In the genomic region with DNA sequence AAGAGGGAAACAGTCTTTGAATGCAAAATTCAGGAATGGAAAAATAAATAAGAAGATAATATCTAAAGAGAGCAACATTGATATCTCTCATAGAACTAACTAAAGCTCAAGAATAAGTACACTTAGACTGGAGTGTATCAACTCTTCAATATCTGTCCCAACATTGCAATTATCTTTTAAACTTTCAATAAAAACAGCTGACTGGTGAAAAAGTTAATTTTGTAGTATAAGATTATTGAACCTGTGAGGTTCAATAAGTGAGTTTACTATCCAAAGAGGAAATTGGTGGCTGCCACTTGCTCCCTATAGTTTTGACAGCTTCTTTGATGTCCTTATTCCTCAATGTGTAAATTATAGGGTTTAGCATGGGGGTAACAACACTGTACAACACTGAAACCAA, we compare ENCODE assay signal across 34 cellular contexts. TPM values are rescaled to one million over a fixed set of nuclear protein-coding genes. Genes with fewer than 3 reads are reported as not detected.
"Had no signal": no experiment of that assay in that cellular context is flagged by ENCODE, and none has a peak within 500 bp of the region (broad histone marks: within the 10 kb centered on the region; RNA-seq: fewer than 3 reads in every experiment).

No MANE protein-coding gene starts in this region.

- ATAC-seq: activated CD4-positive, alpha-beta T cell treated with anti-CD3 and anti-CD28 coated beads for 36 hours; activated CD8-positive, alpha-beta memory T cell treated with anti-CD3 and anti-CD28 coated beads, Interleukin-2, amount 10 ng/mL, durations not matched to agents 7 days and 5 days; activated CD8-positive, alpha-beta T cell treated with anti-CD3 and anti-CD28 coated beads, Interleukin-2, amount 10 ng/mL, durations not matched to agents 7 days and 5 days; activated naive CD8-positive, alpha-beta T cell treated with anti-CD3 and anti-CD28 coated beads, Interleukin-2, amount 50 U/mL, for 24 hours had no signal

- H3K4me3 ChIP-seq: ascending aorta, cardiac muscle cell had no signal

- H3K36me3 ChIP-seq: ascending aorta, cardiac muscle cell had no signal

- H3K27ac ChIP-seq: ascending aorta, cardiac muscle cell, VCaP had no signal

- H3K27me3 ChIP-seq: ascending aorta, cardiac muscle cell had no signal

- FAIRE-seq: bronchial epithelial cell, TTC549 had no signal

- DNase-seq: activated B cell treated with CpG ODN at 0.5 μM for 24 hours; activated CD4-positive, alpha-beta memory T cell treated with anti-CD3 and anti-CD28 coated beads, Interleukin-2, amount 10 ng/mL, durations not matched to agents 7 days and 5 days; activated CD4-positive, alpha-beta T cell treated with anti-CD3 and anti-CD28 coated beads for 1 hour; activated CD4-positive, alpha-beta T cell treated with anti-CD3 and anti-CD28 coated beads for 36 hours; activated CD4-positive, alpha-beta T cell treated with anti-CD3 and anti-CD28 coated beads for 48 hours; activated CD4-positive, alpha-beta T cell treated with anti-CD3 and anti-CD28 coated beads, Interleukin-2, amount 10 ng/mL, durations not matched to agents 7 days and 5 days; activated CD4-positive, alpha-beta T cell treated with anti-CD3 and anti-CD28 coated beads, Interleukin-2, amount 50 U/mL, for 48 hours; activated CD8-positive, alpha-beta memory T cell treated with anti-CD3 and anti-CD28 coated beads for 24 hours; activated CD8-positive, alpha-beta memory T cell treated with anti-CD3 and anti-CD28 coated beads, Interleukin-2, amount 10 ng/mL, durations not matched to agents 7 days and 5 days; activated CD8-positive, alpha-beta memory T cell treated with anti-CD3 and anti-CD28 coated beads, Interleukin-2, amount 50 U/mL, for 48 hours; activated CD8-positive, alpha-beta T cell treated with anti-CD3 and anti-CD28 coated beads, Interleukin-2, amount 10 ng/mL, durations not matched to agents 7 days and 5 days; activated effector memory CD4-positive, alpha-beta T cell treated with Interleukin-2 at 50 U/mL for 16 hours; activated gamma-delta T cell; activated naive CD4-positive, alpha-beta T cell treated with anti-CD3 and anti-CD28 coated beads, Interleukin-2, amount 10 ng/mL, durations not matched to agents 7 days and 5 days; activated naive CD4-positive, alpha-beta T cell treated with Interleukin-2 at 50 U/mL for 16 hours; activated naive CD8-positive, alpha-beta T cell treated with anti-CD3 and anti-CD28 coated beads, Interleukin-2, amount 10 ng/mL, durations not matched to agents 7 days and 5 days; activated naive CD8-positive, alpha-beta T cell treated with anti-CD3 and anti-CD28 coated beads, Interleukin-2, amount 50 U/mL, for 24 hours; activated T-cell treated with anti-CD3 and anti-CD28 coated beads, Interleukin-2, amount 50 U/mL, for 24 hours; activated T-cell treated with anti-CD3 and anti-CD28 coated beads, Interleukin-2, amount 50 U/mL, for 48 hours; amygdala; anterior cingulate cortex; caudate nucleus; cerebellar nuclear complex; T-helper 1 cell; T-helper 2 cell; T-helper 9 cell had no signal

- H3K4me1 ChIP-seq: ascending aorta had no signal

RNA-seq across cellular contexts. Expression of a gene that starts 13.7 kb away (rescaled TPM):
- total RNA-seq: activated B cell treated with CpG ODN at 0.5 μM for 24 hours; activated CD4-positive, alpha-beta memory T cell treated with anti-CD3 and anti-CD28 coated beads, Interleukin-2, amount 10 ng/mL, durations not matched to agents 7 days and 5 days; activated CD4-positive, alpha-beta T cell treated with anti-CD3 and anti-CD28 coated beads for 36 hours; activated CD4-positive, alpha-beta T cell treated with anti-CD3 and anti-CD28 coated beads, Interleukin-2, amount 10 ng/mL, durations not matched to agents 7 days and 5 days; activated CD8-positive, alpha-beta memory T cell treated with anti-CD3 and anti-CD28 coated beads, Interleukin-2, amount 10 ng/mL, durations not matched to agents 7 days and 5 days; activated CD8-positive, alpha-beta T cell treated with anti-CD3 and anti-CD28 coated beads, Interleukin-2, amount 10 ng/mL, durations not matched to agents 7 days and 5 days; activated naive CD8-positive, alpha-beta T cell treated with anti-CD3 and anti-CD28 coated beads, Interleukin-2, amount 10 ng/mL, durations not matched to agents 7 days and 5 days; activated T-helper 2 cell treated with anti-CD3 and anti-CD28 coated beads, Interferon-gamma antibody, Interleukin-2, Interleukin-4, amounts not matched to agents 10 μg/mL and 5 μg/mL and 100 μg/mL, durations not matched to agents 14 hours and 24 hours and 36 hours; ascending aorta; bronchial epithelial cell; cardiac muscle cell; chondrocyte had no signal
- polyA plus RNA-seq: adipose tissue, cardiac muscle cell had no signal

RNA-seq across cellular contexts. Expression of a gene that starts 20.1 kb away (rescaled TPM):
- total RNA-seq: activated B cell treated with CpG ODN at 0.5 μM for 24 hours; activated CD4-positive, alpha-beta memory T cell treated with anti-CD3 and anti-CD28 coated beads, Interleukin-2, amount 10 ng/mL, durations not matched to agents 7 days and 5 days; activated CD4-positive, alpha-beta T cell treated with anti-CD3 and anti-CD28 coated beads for 36 hours; activated CD4-positive, alpha-beta T cell treated with anti-CD3 and anti-CD28 coated beads, Interleukin-2, amount 10 ng/mL, durations not matched to agents 7 days and 5 days; activated CD8-positive, alpha-beta memory T cell treated with anti-CD3 and anti-CD28 coated beads, Interleukin-2, amount 10 ng/mL, durations not matched to agents 7 days and 5 days; activated CD8-positive, alpha-beta T cell treated with anti-CD3 and anti-CD28 coated beads, Interleukin-2, amount 10 ng/mL, durations not matched to agents 7 days and 5 days; activated naive CD8-positive, alpha-beta T cell treated with anti-CD3 and anti-CD28 coated beads, Interleukin-2, amount 10 ng/mL, durations not matched to agents 7 days and 5 days; activated T-helper 2 cell treated with anti-CD3 and anti-CD28 coated beads, Interferon-gamma antibody, Interleukin-2, Interleukin-4, amounts not matched to agents 10 μg/mL and 5 μg/mL and 100 μg/mL, durations not matched to agents 14 hours and 24 hours and 36 hours; ascending aorta; bronchial epithelial cell; cardiac muscle cell; chondrocyte had no signal
- polyA plus RNA-seq: adipose tissue, cardiac muscle cell had no signal

RNA-seq across cellular contexts. Expression of a gene that starts 40.5 kb away (rescaled TPM):
- total RNA-seq: activated B cell treated with CpG ODN at 0.5 μM for 24 hours; activated CD4-positive, alpha-beta memory T cell treated with anti-CD3 and anti-CD28 coated beads, Interleukin-2, amount 10 ng/mL, durations not matched to agents 7 days and 5 days; activated CD4-positive, alpha-beta T cell treated with anti-CD3 and anti-CD28 coated beads for 36 hours; activated CD4-positive, alpha-beta T cell treated with anti-CD3 and anti-CD28 coated beads, Interleukin-2, amount 10 ng/mL, durations not matched to agents 7 days and 5 days; activated CD8-positive, alpha-beta memory T cell treated with anti-CD3 and anti-CD28 coated beads, Interleukin-2, amount 10 ng/mL, durations not matched to agents 7 days and 5 days; activated CD8-positive, alpha-beta T cell treated with anti-CD3 and anti-CD28 coated beads, Interleukin-2, amount 10 ng/mL, durations not matched to agents 7 days and 5 days; activated naive CD8-positive, alpha-beta T cell treated with anti-CD3 and anti-CD28 coated beads, Interleukin-2, amount 10 ng/mL, durations not matched to agents 7 days and 5 days; activated T-helper 2 cell treated with anti-CD3 and anti-CD28 coated beads, Interferon-gamma antibody, Interleukin-2, Interleukin-4, amounts not matched to agents 10 μg/mL and 5 μg/mL and 100 μg/mL, durations not matched to agents 14 hours and 24 hours and 36 hours; ascending aorta; bronchial epithelial cell; cardiac muscle cell; chondrocyte had no signal
- polyA plus RNA-seq: adipose tissue, cardiac muscle cell had no signal

RNA-seq across cellular contexts. Expression of a gene that starts 53.5 kb away (rescaled TPM):
- total RNA-seq: activated B cell treated with CpG ODN at 0.5 μM for 24 hours; activated CD4-positive, alpha-beta memory T cell treated with anti-CD3 and anti-CD28 coated beads, Interleukin-2, amount 10 ng/mL, durations not matched to agents 7 days and 5 days; activated CD4-positive, alpha-beta T cell treated with anti-CD3 and anti-CD28 coated beads for 36 hours; activated CD4-positive, alpha-beta T cell treated with anti-CD3 and anti-CD28 coated beads, Interleukin-2, amount 10 ng/mL, durations not matched to agents 7 days and 5 days; activated CD8-positive, alpha-beta memory T cell treated with anti-CD3 and anti-CD28 coated beads, Interleukin-2, amount 10 ng/mL, durations not matched to agents 7 days and 5 days; activated CD8-positive, alpha-beta T cell treated with anti-CD3 and anti-CD28 coated beads, Interleukin-2, amount 10 ng/mL, durations not matched to agents 7 days and 5 days; activated naive CD8-positive, alpha-beta T cell treated with anti-CD3 and anti-CD28 coated beads, Interleukin-2, amount 10 ng/mL, durations not matched to agents 7 days and 5 days; activated T-helper 2 cell treated with anti-CD3 and anti-CD28 coated beads, Interferon-gamma antibody, Interleukin-2, Interleukin-4, amounts not matched to agents 10 μg/mL and 5 μg/mL and 100 μg/mL, durations not matched to agents 14 hours and 24 hours and 36 hours; ascending aorta; bronchial epithelial cell; cardiac muscle cell; chondrocyte had no signal
- polyA plus RNA-seq: adipose tissue, cardiac muscle cell had no signal

RNA-seq across cellular contexts. Expression of a gene that starts 59.7 kb away (rescaled TPM):
- total RNA-seq: activated B cell treated with CpG ODN at 0.5 μM for 24 hours; activated CD4-positive, alpha-beta memory T cell treated with anti-CD3 and anti-CD28 coated beads, Interleukin-2, amount 10 ng/mL, durations not matched to agents 7 days and 5 days; activated CD4-positive, alpha-beta T cell treated with anti-CD3 and anti-CD28 coated beads for 36 hours; activated CD4-positive, alpha-beta T cell treated with anti-CD3 and anti-CD28 coated beads, Interleukin-2, amount 10 ng/mL, durations not matched to agents 7 days and 5 days; activated CD8-positive, alpha-beta memory T cell treated with anti-CD3 and anti-CD28 coated beads, Interleukin-2, amount 10 ng/mL, durations not matched to agents 7 days and 5 days; activated CD8-positive, alpha-beta T cell treated with anti-CD3 and anti-CD28 coated beads, Interleukin-2, amount 10 ng/mL, durations not matched to agents 7 days and 5 days; activated naive CD8-positive, alpha-beta T cell treated with anti-CD3 and anti-CD28 coated beads, Interleukin-2, amount 10 ng/mL, durations not matched to agents 7 days and 5 days; activated T-helper 2 cell treated with anti-CD3 and anti-CD28 coated beads, Interferon-gamma antibody, Interleukin-2, Interleukin-4, amounts not matched to agents 10 μg/mL and 5 μg/mL and 100 μg/mL, durations not matched to agents 14 hours and 24 hours and 36 hours; ascending aorta; bronchial epithelial cell; cardiac muscle cell; chondrocyte had no signal
- polyA plus RNA-seq: adipose tissue, cardiac muscle cell had no signal
